ENCODE assay signal across 8 cellular contexts in genomic region chr15:63503739-63504246, GRCh38. TPM values are rescaled to one million over a fixed set of nuclear protein-coding genes. Genes with fewer than 3 reads are reported as not detected.
DNase-seq lines count a peak whose midpoint lies in the region; ATAC-seq and TF ChIP-seq lines count a peak whose summit lies in the region.

No MANE protein-coding gene starts in this region.

- peak overlapping the region; percentile 77 for H3K27ac ChIP-seq in OCI-LY7 (ENCODE audit: low read depth, low read length, poor library complexity, severe bottlenecking)
- H3K27ac ChIP-seq in osteoblast (ENCODE audit: low read depth, low read length): peak overlapping the region; percentile 100
- peak overlapping the region; percentile 89 to 98 for H3K27ac ChIP-seq in tibial artery

- no peaks in the 10 kb centered on the region for H3K27me3 ChIP-seq in osteoblast (ENCODE audit: insufficient read depth, low read length)
- H3K27me3 ChIP-seq in tibial artery: no peaks in the 10 kb centered on the region

- H3K9me3 ChIP-seq in OCI-LY7 (ENCODE audit: low read length): no peaks in the 10 kb centered on the region
- no peaks in the 10 kb centered on the region for H3K9me3 ChIP-seq in osteoblast (ENCODE audit: low read depth, low read length)
- H3K9me3 ChIP-seq in tibial artery: no peaks in the 10 kb centered on the region

- peak; percentile 17 for ATAC-seq in HG02970 (IDR thresholded peaks at IDR 0.05; ENCODE audit: low FRiP score, unreplicated experiment)

- no TSS peak for BruUV-seq in OCI-LY7 (replicated peaks; lab: Mats Ljungman, UMichigan)

- H3K4me2 ChIP-seq in OCI-LY7 (ENCODE audit: low read length) (peak overlapping the region; percentile 83), osteoblast (ENCODE audit: insufficient read depth, low read length) (peak overlapping the region; percentile 99)

- H3K36me3 ChIP-seq in OCI-LY7 (ENCODE audit: insufficient read depth, low read length): no peaks in the 10 kb centered on the region
- no peaks in the 10 kb centered on the region for H3K36me3 ChIP-seq in osteoblast (ENCODE audit: insufficient read depth, low read length)
- H3K36me3 ChIP-seq in tibial artery: no peaks in the 10 kb centered on the region

- DNase-seq in DMS 273 (lab: John Stamatoyannopoulos, UW; ENCODE audit: unreplicated experiment) (peak; percentile 70), DMS 273 treated with DMSO at 0.1 percent for 48 hours (lab: John Stamatoyannopoulos, UW) (no peak), OCI-LY7 (ENCODE audit: low spot score) (peak; percentile 79), foreskin fibroblast (peak; percentile 84 to 89), osteoblast (ENCODE audit: insufficient read length, low spot score, missing footprints) (peak; percentile 85), tibial artery (peak in 1 of 2 donors; percentile 63)
- peak; percentile 62 to 81 for DNase-seq in activated T-helper 1 cell treated with anti-CD3 and anti-CD28 coated beads, Interleukin-2, amount 50 U/mL, for 16 hours (ENCODE audit: low read depth in 1 of 2, low spot score in 1 of 2)

- H3K4me3 ChIP-seq in OCI-LY7 (ENCODE audit: low read depth, low read length, poor library complexity, severe bottlenecking) (peak overlapping the region; percentile 72), foreskin fibroblast (ENCODE audit: low read depth in 1 of 2, low read length in 2 of 2) (peak overlapping the region; percentile 52 to 60), osteoblast (ENCODE audit: insufficient read depth, low read length) (peak overlapping the region; percentile 76), tibial artery (peak overlapping the region; percentile 84 to 93)

- no peaks in the 10 kb centered on the region for H3K9me2 ChIP-seq in OCI-LY7 (ENCODE audit: insufficient read depth, low read length)

- H2AFZ ChIP-seq in OCI-LY7 (ENCODE audit: low read length): peak overlapping the region; percentile 61; the same call in 1 of the 2 replicates
- peak overlapping the region; percentile 65 for H2AFZ ChIP-seq in osteoblast (ENCODE audit: low read length)

- H3K79me2 ChIP-seq in OCI-LY7 (ENCODE audit: insufficient read depth, low read depth, low read length): peaks cover 40% of the 10 kb centered on the region
- H3K79me2 ChIP-seq in osteoblast (ENCODE audit: insufficient read depth, low read length): peaks cover 43% of the 10 kb centered on the region

- POLR2A ChIA-PET in OCI-LY7 (lab: Charles Lee): interaction anchor here (0.5 to 2.9 kb wide), 11 partner anchors 9 to 590 kb away, joined by 3 to 30 read pairs (median 3); partner anchors contain the start of gene CIAO2A

- TF ChIP-seq CTCF in OCI-LY7 (conservative IDR thresholded peaks at IDR 0.05; ENCODE audit: low read length) (no peak; the same call in 1 of the 2 replicates), foreskin fibroblast (IDR thresholded peaks at IDR 0.05; ENCODE audit: low read depth, low read length) (no peak), osteoblast (IDR thresholded peaks at IDR 0.05; ENCODE audit: extremely low read depth, low read depth, low read length) (no peak), tibial artery (IDR thresholded peaks at IDR 0.05) (no peak)

- CTCF ChIA-PET in OCI-LY7 (lab: Charles Lee; ENCODE audit: unreplicated experiment): interaction anchor here (0.6 to 1.4 kb wide), 3 partner anchors 20 to 60 kb away, joined by 3 to 4 read pairs (median 3); no protein-coding TSS in a partner anchor

- H3K4me1 ChIP-seq in OCI-LY7 (ENCODE audit: insufficient read depth, low read length, poor library complexity, severe bottlenecking): peaks cover 69% of the 10 kb centered on the region
- H3K4me1 ChIP-seq in osteoblast (ENCODE audit: insufficient read depth, low read length): peaks cover 51% of the 10 kb centered on the region
- peaks cover 0 to 63% (median 44%) of the 10 kb centered on the region in 4 donors for H3K4me1 ChIP-seq in tibial artery

- H4K20me1 ChIP-seq in OCI-LY7 (ENCODE audit: insufficient read depth, low read length): peaks cover 24% of the 10 kb centered on the region
- H4K20me1 ChIP-seq in osteoblast (ENCODE audit: insufficient read depth, low read length): peaks cover 16% of the 10 kb centered on the region

- intact Hi-C loops in OCI-LY7 (cut with micrococcal nuclease; ENCODE audit: unreplicated experiment) (loop anchor here (1.0 to 10.0 kb wide), 4 partner anchors 16 to 309 kb away; no protein-coding TSS in a partner anchor), tibial artery (cut with DNase I; ENCODE audit: low total_unique reads) (loop anchor here (5.0 kb wide), 1 partner anchor 94 kb away; the partner anchor contains the start of gene FBXL22)

RNA-seq across cellular contexts. Expression of gene USP3, which starts 0.6 kb away (rescaled TPM):
- 26.3 and 34.6 TPM in 2 replicates for total RNA-seq in OCI-LY7 (2014; rRNA removed; shearing (Covaris generic))
- 53.0 and 64.9 TPM in 2 replicates for total RNA-seq in OCI-LY7 (2022)
- total RNA-seq in osteoblast: 60.1 and 60.7 TPM in 2 replicates
